ENCODE assay signal across 19 cellular contexts in genomic region chr1:198295186-198295585, GRCh38.
"Had no signal": no experiment of that assay in that cellular context is flagged by ENCODE, and none has a peak within 500 bp of the region (broad histone marks: within the 10 kb centered on the region; RNA-seq: fewer than 3 reads in every experiment).

No MANE protein-coding gene starts in this region.

- DNase-seq: activated CD4-positive, alpha-beta memory T cell treated with anti-CD3 and anti-CD28 coated beads for 36 hours; activated CD4-positive, alpha-beta T cell treated with anti-CD3 and anti-CD28 coated beads for 36 hours; activated naive CD4-positive, alpha-beta T cell; activated naive CD8-positive, alpha-beta T cell treated with anti-CD3 and anti-CD28 coated beads for 36 hours; amniotic stem cell; foreskin melanocyte; head of caudate nucleus; left ventricle myocardium inferior; naive B cell; occipital lobe; stimulated activated CD4-positive, alpha-beta T cell treated with anti-CD3 and anti-CD28 coated beads, Interleukin-15, amount 100 ng/mL, for 24 hours; stimulated activated CD4-positive, alpha-beta T cell treated with anti-CD3 and anti-CD28 coated beads, Interleukin-2, amount 100 ng/mL, for 48 hours; trophoblast cell had no signal

- H3K27me3 ChIP-seq: cardiac muscle cell, right atrium auricular region had no signal

- H3K36me3 ChIP-seq: cardiac muscle cell had no signal

- H3K9me3 Mint-ChIP-seq: activated CD4-positive, alpha-beta memory T cell treated with anti-CD3 and anti-CD28 coated beads for 36 hours; activated naive CD8-positive, alpha-beta T cell treated with anti-CD3 and anti-CD28 coated beads for 36 hours; activated T-helper 17 cell treated with anti-CD3 and anti-CD28 coated beads, Interleukin-2, amount 50 U/mL, for 72 hours; naive B cell; T-helper 2 cell treated with Interferon-gamma antibody and Interleukin-4, amounts not matched to agents 5 μg/mL and 100 μg/mL, for 36 hours had no signal

- H3K4me3 ChIP-seq: cardiac muscle cell, left ventricle myocardium inferior, right atrium auricular region, skin epidermis had no signal

- H3K4me3 Mint-ChIP-seq: activated CD4-positive, alpha-beta memory T cell treated with anti-CD3 and anti-CD28 coated beads for 36 hours; activated CD4-positive, alpha-beta T cell treated with anti-CD3 and anti-CD28 coated beads for 36 hours; activated naive CD8-positive, alpha-beta T cell treated with anti-CD3 and anti-CD28 coated beads for 36 hours; activated T-helper 17 cell treated with anti-CD3 and anti-CD28 coated beads, Interleukin-2, amount 50 U/mL, for 72 hours; naive B cell; stimulated activated naive CD8-positive, alpha-beta T cell treated with anti-CD3 and anti-CD28 coated beads, Interleukin-15, Interleukin-2, amounts not matched to agents 100 ng/mL and 50 ng/mL, for 24 hours; T-helper 2 cell treated with Interferon-gamma antibody and Interleukin-4, amounts not matched to agents 5 μg/mL and 100 μg/mL, for 36 hours had no signal

- H3K27ac ChIP-seq: left ventricle myocardium inferior, right atrium auricular region, skin epidermis had no signal

- H3K27ac Mint-ChIP-seq: activated CD4-positive, alpha-beta memory T cell treated with anti-CD3 and anti-CD28 coated beads for 36 hours; activated CD4-positive, alpha-beta T cell treated with anti-CD3 and anti-CD28 coated beads for 36 hours; activated naive CD8-positive, alpha-beta T cell treated with anti-CD3 and anti-CD28 coated beads for 36 hours; activated T-helper 17 cell treated with anti-CD3 and anti-CD28 coated beads, Interleukin-2, amount 50 U/mL, for 72 hours; naive B cell; stimulated activated naive CD8-positive, alpha-beta T cell treated with anti-CD3 and anti-CD28 coated beads, Interleukin-15, Interleukin-2, amounts not matched to agents 100 ng/mL and 50 ng/mL, for 24 hours; T-helper 2 cell treated with Interferon-gamma antibody and Interleukin-4, amounts not matched to agents 5 μg/mL and 100 μg/mL, for 36 hours had no signal

- H3K9me3 ChIP-seq: left ventricle myocardium inferior, right atrium auricular region had no signal

- ATAC-seq: activated CD4-positive, alpha-beta T cell treated with anti-CD3 and anti-CD28 coated beads for 36 hours; activated T-helper 17 cell treated with anti-CD3 and anti-CD28 coated beads, Interleukin-2, amount 50 U/mL, for 72 hours had no signal

- H3K27me3 Mint-ChIP-seq: activated CD4-positive, alpha-beta memory T cell treated with anti-CD3 and anti-CD28 coated beads for 36 hours; activated CD4-positive, alpha-beta T cell treated with anti-CD3 and anti-CD28 coated beads for 36 hours; activated naive CD8-positive, alpha-beta T cell treated with anti-CD3 and anti-CD28 coated beads for 36 hours; activated T-helper 17 cell treated with anti-CD3 and anti-CD28 coated beads, Interleukin-2, amount 50 U/mL, for 72 hours; naive B cell; stimulated activated naive CD8-positive, alpha-beta T cell treated with anti-CD3 and anti-CD28 coated beads, Interleukin-15, Interleukin-2, amounts not matched to agents 100 ng/mL and 50 ng/mL, for 24 hours had no signal
